Comparison of ENCODE assay signal across 8 cellular contexts in the genomic region with DNA sequence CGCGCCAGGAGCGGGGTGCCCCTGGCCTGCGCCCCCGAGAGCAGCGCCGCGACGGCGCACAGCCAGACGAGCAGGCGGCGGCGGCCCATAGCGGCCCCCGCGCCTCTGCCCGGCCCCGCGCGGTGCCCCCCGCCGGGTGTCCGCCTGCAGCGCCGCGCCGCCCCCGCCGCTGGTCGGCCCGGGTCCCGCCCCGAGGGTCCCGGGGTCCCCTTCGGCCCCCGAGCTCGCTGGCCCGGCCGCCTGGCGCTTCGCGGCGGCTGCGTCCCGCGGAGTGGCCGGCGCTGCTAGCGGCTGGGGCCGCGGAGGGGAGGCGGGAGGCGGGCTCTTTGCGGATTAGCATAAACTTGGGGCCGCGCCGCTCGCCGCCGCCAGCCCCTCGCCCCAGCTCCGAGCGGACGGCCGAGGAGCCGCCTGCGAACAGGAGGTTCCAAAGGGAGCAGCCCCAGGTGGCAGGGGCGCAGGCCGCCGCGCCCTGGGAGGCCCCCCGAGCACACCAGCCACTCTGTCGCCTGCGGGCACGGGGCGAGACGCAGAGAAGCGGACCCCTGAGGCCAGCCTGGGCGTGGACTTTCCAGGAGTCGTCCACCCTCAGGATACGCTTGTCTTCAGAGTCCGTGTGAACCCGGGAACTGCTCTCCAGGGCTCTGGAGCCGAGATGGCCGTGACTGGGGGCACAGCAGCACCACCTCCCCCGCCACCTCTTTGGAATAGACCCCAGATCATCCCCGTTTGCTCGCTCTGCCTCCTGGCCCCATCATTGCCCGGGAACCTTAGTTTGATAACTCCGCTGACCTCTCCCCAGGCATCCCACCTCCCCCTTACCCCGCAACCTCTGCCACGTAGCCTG. TPM values are rescaled to one million over a fixed set of nuclear protein-coding genes. Genes with fewer than 3 reads are reported as not detected.
DNase-seq lines count a peak whose midpoint lies in the region; ATAC-seq and TF ChIP-seq lines count a peak whose summit lies in the region.

A gene with protein sequence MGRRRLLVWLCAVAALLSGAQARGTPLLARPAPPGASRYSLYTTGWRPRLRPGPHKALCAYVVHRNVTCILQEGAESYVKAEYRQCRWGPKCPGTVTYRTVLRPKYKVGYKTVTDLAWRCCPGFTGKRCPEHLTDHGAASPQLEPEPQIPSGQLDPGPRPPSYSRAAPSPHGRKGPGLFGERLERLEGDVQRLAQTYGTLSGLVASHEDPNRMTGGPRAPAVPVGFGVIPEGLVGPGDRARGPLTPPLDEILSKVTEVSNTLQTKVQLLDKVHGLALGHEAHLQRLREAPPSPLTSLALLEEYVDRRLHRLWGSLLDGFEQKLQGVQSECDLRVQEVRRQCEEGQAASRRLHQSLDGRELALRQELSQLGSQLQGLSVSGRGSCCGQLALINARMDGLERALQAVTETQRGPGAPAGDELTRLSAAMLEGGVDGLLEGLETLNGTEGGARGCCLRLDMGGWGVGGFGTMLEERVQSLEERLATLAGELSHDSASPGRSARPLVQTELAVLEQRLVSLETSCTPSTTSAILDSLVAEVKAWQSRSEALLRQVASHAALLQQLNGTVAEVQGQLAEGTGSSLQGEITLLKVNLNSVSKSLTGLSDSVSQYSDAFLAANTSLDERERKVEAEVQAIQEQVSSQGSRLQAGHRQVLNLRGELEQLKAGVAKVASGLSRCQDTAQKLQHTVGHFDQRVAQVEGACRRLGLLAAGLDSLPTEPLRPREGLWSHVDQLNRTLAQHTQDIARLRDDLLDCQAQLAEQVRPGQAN (minus strand): TSS at position 273 of the 847 bp plus-strand sequence. CDS start 184 bp downstream, at position 89.

- H3K4me1 ChIP-seq in heart left ventricle (peaks cover 0 to 31% (median 7%) of the 10 kb centered on the region in 12 donors), gastrocnemius medialis (peaks cover 4% of the 10 kb centered on the region in 2 donors)

- H3K9me3 ChIP-seq in heart left ventricle (peaks cover 0 to 4% (median 0%) of the 10 kb centered on the region in 12 donors), gastrocnemius medialis (no peaks in the 10 kb centered on the region)

- intact Hi-C loops in heart left ventricle (cut with DNase I) (loop anchor here in 1 of 10 donors (5.0 kb wide), 1 partner anchor 41 kb away; no protein-coding TSS in a partner anchor), gastrocnemius medialis (cut with DNase I; ENCODE audit: low total_unique reads) (no loop called here)

- H3K4me3 ChIP-seq in heart left ventricle (peak within 1 kb of the TSS; percentile 6 to 60 (median 46)), gastrocnemius medialis (peak within 1 kb of the TSS in 3 of 4 donors; percentile 35 to 44 (median 39))

- H3K27me3 ChIP-seq in heart left ventricle (peaks cover 0 to 31% (median 6%) of the 10 kb centered on the region in 9 donors), gastrocnemius medialis (peaks cover 23 to 31% (median 23%) of the 10 kb centered on the region in 3 donors)

- H3K27ac ChIP-seq in heart left ventricle = peak within 1 kb of the TSS in 4 of 12 donors; percentile 39 to 64 (median 48)
- no peak within 1 kb of the TSS for H3K27ac ChIP-seq in gastrocnemius medialis

- WGBS in heart left ventricle, 4 donors = 6 to 18% (median 12%) methylated on average over 23 to 93 of the region's 93 CpGs

- TF ChIP-seq POLR2A in heart left ventricle (IDR thresholded peaks at IDR 0.05) (no peak), gastrocnemius medialis (IDR thresholded peaks at IDR 0.05) (no peak)

- peak in 1 of 4 donors; percentile 15 for ATAC-seq in heart left ventricle
- ATAC-seq in gastrocnemius medialis = no peak
- no peak for ATAC-seq in GM21390 (IDR thresholded peaks at IDR 0.05; ENCODE audit: unreplicated experiment)

- DNase-seq in NCI-H1417 (lab: John Stamatoyannopoulos, UW) (peak in 2 of 3 experiments; percentile 58 to 60), NCI-H1417 treated with DMSO at 0.1 percent for 48 hours (lab: John Stamatoyannopoulos, UW) (no peak), NCI-H748 treated with DMSO at 0.1 percent for 48 hours (lab: John Stamatoyannopoulos, UW) (peak; percentile 17), heart left ventricle (peak in 2 of 5 donors; percentile 13 to 38), gastrocnemius medialis (no peak), UCSD-AML1 (lab: John Stamatoyannopoulos, UW; ENCODE audit: unreplicated experiment) (no peak), occipital lobe (lab: John Stamatoyannopoulos, UW) (no peak)

- H3K36me3 ChIP-seq in heart left ventricle (no peaks in the 10 kb centered on the region), gastrocnemius medialis (no peaks in the 10 kb centered on the region)

- in situ Hi-C loops in gastrocnemius medialis (cut with MboI; ENCODE audit: low sequenced_read_pairs in 4 of 4) = no loop called here

- TF ChIP-seq CTCF in heart left ventricle (IDR thresholded peaks at IDR 0.05) = no peak
- TF ChIP-seq CTCF in gastrocnemius medialis (IDR thresholded peaks at IDR 0.05 in 4 of 5, conservative IDR thresholded peaks at IDR 0.05 in 1 of 5) = no peak

RNA-seq across cellular contexts. Expression of the gene that starts here (rescaled TPM):
- 1 to 10 TPM in 8 of 9 donors, under 1 TPM in 1; 0.24 to 9.3 (median 2.2) TPM for total RNA-seq in heart left ventricle
- 1 to 10 TPM; 1.2 to 3.3 TPM for polyA plus RNA-seq in heart left ventricle
- total RNA-seq in gastrocnemius medialis = under 1 TPM in 3 of 4 donors, not detected in 1; 0.20 to 0.33 (median 0.20) TPM
- total RNA-seq in occipital lobe = 3.1 TPM

Comparison
In these comparisons a context has a peak if more than half of its experiments do, and no peak if none do; other contexts are left out.
1. DNase-seq: peak in NCI-H1417 (2 of 3) and NCI-H748 treated with DMSO at 0.1 percent for 48 hours (single experiment); none in NCI-H1417 treated with DMSO at 0.1 percent for 48 hours (single experiment), gastrocnemius medialis (0 of 2), UCSD-AML1 (single experiment) and occipital lobe (single experiment).